Comparison of ENCODE assay signal across 15 cellular contexts in genomic region chr2:132974477-132975050, GRCh38.
DNase-seq lines count a peak whose midpoint lies in the region; ATAC-seq and TF ChIP-seq lines count a peak whose summit lies in the region.
"Had no signal": no experiment of that assay in that cellular context is flagged by ENCODE, and none has a peak within 500 bp of the region (broad histone marks: within the 10 kb centered on the region; RNA-seq: fewer than 3 reads in every experiment).

No MANE protein-coding gene starts in this region.

- no peaks in the 10 kb centered on the region for H3K4me1 Mint-ChIP-seq in CD14-positive monocyte
- H3K4me1 Mint-ChIP-seq: T-cell had no signal

- WGBS in adrenal gland, 4 donors, result 61 to 72% (median 64%) methylated on average over 8 to 10 of the region's 10 CpGs

- intact Hi-C loops in adrenal gland (cut with DNase I) (no loop called here), CD14-positive monocyte (cut with micrococcal nuclease) (no loop called here)

- H3K27ac ChIP-seq in foreskin keratinocyte, result no peak overlapping the region
- H3K27ac ChIP-seq in adrenal gland, result no peak overlapping the region
- H3K27ac ChIP-seq: KMS-11, SK-N-MC had no signal

- H3K36me3 ChIP-seq in adrenal gland (replicated peaks in 1 of 2), result no peaks in the 10 kb centered on the region
- H3K36me3 ChIP-seq: MG63 had no signal

- no peak overlapping the region for H3K4me3 Mint-ChIP-seq in CD14-positive monocyte
- H3K4me3 Mint-ChIP-seq: T-cell had no signal

- TF ChIP-seq CTCF in foreskin keratinocyte (conservative IDR thresholded peaks at IDR 0.05) (no peak), adrenal gland (IDR thresholded peaks at IDR 0.05) (no peak), CD14-positive monocyte (IDR thresholded peaks at IDR 0.05) (no peak)

- no peaks in the 10 kb centered on the region for H3K27me3 ChIP-seq in foreskin keratinocyte
- no peaks in the 10 kb centered on the region for H3K27me3 ChIP-seq in adrenal gland
- H3K27me3 ChIP-seq: MG63 had no signal

- H3K4me1 ChIP-seq in foreskin keratinocyte, result no peaks in the 10 kb centered on the region
- H3K4me1 ChIP-seq in adrenal gland (replicated peaks in 1 of 2), result no peaks in the 10 kb centered on the region

- H3K27me3 Mint-ChIP-seq in CD14-positive monocyte (ENCODE audit: low read depth in 3 of 3), result peaks cover 0 to 2% (median 2%) of the 10 kb centered on the region in 3 donors
- H3K27me3 Mint-ChIP-seq: T-cell had no signal

- peak; percentile 60 for ATAC-seq in foreskin keratinocyte
- ATAC-seq: PC-3, T-cell had no signal

- no peak overlapping the region for H3K4me3 ChIP-seq in adrenal gland
- H3K4me3 ChIP-seq: MG63, SK-N-MC had no signal

- no peaks in the 10 kb centered on the region for H3K36me3 Mint-ChIP-seq in CD14-positive monocyte
- H3K36me3 Mint-ChIP-seq: T-cell had no signal

- peaks cover 0 to 3% (median 0%) of the 10 kb centered on the region in 7 donors for H3K9me3 Mint-ChIP-seq in CD14-positive monocyte

- DNase-seq in ELR (ENCODE audit: low read depth) (peak; percentile 77), NCI-H1694 treated with DMSO at 0.1 percent for 48 hours (lab: John Stamatoyannopoulos, UW) (peak; percentile 73), foreskin keratinocyte (peak in 1 of 2 donors; percentile 38), adrenal gland (no peak), CD1c-positive myeloid dendritic cell (ENCODE audit: extremely low spot score) (no peak), CD14-positive monocyte (ENCODE audit: low spot score) (no peak)
- no peak for DNase-seq in activated effector memory CD4-positive, alpha-beta T cell treated with Interleukin-2 at 50 U/mL for 16 hours
- DNase-seq: MG63; NCI-H1105; NCI-H2029; NK-92 treated with Interleukin-12 subunit alpha and Interleukin-12 subunit beta, amount 100 ng/mL, for 24 hours; PC-3; T-cell had no signal

- no peaks in the 10 kb centered on the region for H3K9me3 ChIP-seq in adrenal gland (replicated peaks in 1 of 3)
- H3K9me3 ChIP-seq: MG63 had no signal

- H3K27ac Mint-ChIP-seq in CD14-positive monocyte, result no peak overlapping the region
- H3K27ac Mint-ChIP-seq: T-cell had no signal

- TF ChIP-seq POLR2A in adrenal gland (IDR thresholded peaks at IDR 0.05), result no peak

Comparison
In these comparisons a context has a peak if more than half of its experiments do, and no peak if none do; other contexts are left out.
1. DNase-seq: peak in ELR (single experiment) and NCI-H1694 treated with DMSO at 0.1 percent for 48 hours (single experiment); none in adrenal gland (0 of 7), CD1c-positive myeloid dendritic cell (single experiment), CD14-positive monocyte (single experiment) and activated effector memory CD4-positive, alpha-beta T cell treated with Interleukin-2 at 50 U/mL for 16 hours (single experiment).